In genomic region chr3:135917076-135917475, GRCh38 we compare ENCODE assay signal across 22 cellular contexts. TPM values are rescaled to one million over a fixed set of nuclear protein-coding genes. Genes with fewer than 3 reads are reported as not detected.
DNase-seq lines count a peak whose midpoint lies in the region; ATAC-seq and TF ChIP-seq lines count a peak whose summit lies in the region.
"Had no signal": no experiment of that assay in that cellular context is flagged by ENCODE, and none has a peak within 500 bp of the region (broad histone marks: within the 10 kb centered on the region; RNA-seq: fewer than 3 reads in every experiment).

No MANE protein-coding gene starts in this region.

- in situ Hi-C loops in G401 (cut with HindIII; ENCODE audit: low sequenced_read_pairs) = no loop called here

- peak; percentile 87 for ATAC-seq in esophagus mucosa
- peak; percentile 37 for ATAC-seq in mucosa of descending colon
- ATAC-seq: GM12878, Right ventricle myocardium inferior had no signal

- H3K9me3 ChIP-seq in mucosa of descending colon = no peaks in the 10 kb centered on the region
- H3K9me3 ChIP-seq: BLaER1, Caco-2, HAP-1 had no signal

- intact Hi-C loops in mucosa of descending colon (cut with DNase I, micrococcal nuclease) = loop anchor here in 1 of 2 donors (5.0 kb wide), 1 partner anchor 125 kb away; no protein-coding TSS in a partner anchor

- no peaks in the 10 kb centered on the region for H3K4me1 ChIP-seq in mucosa of descending colon (ENCODE audit: low read depth)
- H3K4me1 ChIP-seq: BLaER1, Caco-2, HAP-1 had no signal

- DNase-seq in AG10803 (ENCODE audit: low read depth) = peak; percentile 15
- peak; percentile 96 for DNase-seq in G401 (ENCODE audit: low spot score)
- DNase-seq in mucosa of descending colon = peak in 1 of 3 donors; percentile 7
- no peak for DNase-seq in cortex of kidney (lab: John Stamatoyannopoulos, UW)
- DNase-seq in KG1 (lab: John Stamatoyannopoulos, UW) = no peak
- no peak for DNase-seq in NOMO-1 (lab: John Stamatoyannopoulos, UW; ENCODE audit: unreplicated experiment in 2 of 2)
- DNase-seq in NCI-H1105 treated with DMSO at 0.1 percent for 48 hours (lab: John Stamatoyannopoulos, UW) = no peak
- DNase-seq: Caco-2; CD4-positive, alpha-beta memory T cell; DMS 273 treated with DMSO at 0.1 percent for 48 hours; DMS79 treated with DMSO at 0.1 percent for 48 hours; GM23248; NCI-H1105; NCI-H2029 treated with DMSO at 0.1 percent for 48 hours; NCI-H226; NCI-H510A treated with DMSO at 0.1 percent for 48 hours; NCI-H748 treated with DMSO at 0.1 percent for 48 hours had no signal

- no peak overlapping the region for H3K4me3 ChIP-seq in AG10803 (ENCODE audit: low read length)
- H3K4me3 ChIP-seq in mucosa of descending colon = no peak overlapping the region
- H3K4me3 ChIP-seq: BLaER1, GM12878, GM23248, HAP-1 had no signal

- TF ChIP-seq CTCF in AG10803 (conservative IDR thresholded peaks at IDR 0.05; ENCODE audit: low read length) (no peak), mucosa of descending colon (IDR thresholded peaks at IDR 0.05) (no peak)

- H3K36me3 ChIP-seq in mucosa of descending colon (ENCODE audit: low read depth) = no peaks in the 10 kb centered on the region
- H3K36me3 ChIP-seq: BLaER1, HAP-1 had no signal

RNA-seq across cellular contexts. Expression of gene PPP2R3A, which starts 48.5 kb away (rescaled TPM):
- 0.88 and 3.6 TPM in 2 replicates for total RNA-seq in G401 (2014; rRNA removed; shearing (Covaris generic))
- total RNA-seq in esophagus mucosa (11.4 TPM), mucosa of descending colon (10 to 100 TPM; 16.4 to 33.8 (median 28.5) TPM)

Comparison
In these comparisons a context has a peak if more than half of its experiments do, and no peak if none do; other contexts are left out.
1. DNase-seq: peak in AG10803 (single experiment) and G401 (single experiment); none in cortex of kidney (single experiment), KG1 (single experiment), NOMO-1 (0 of 2) and NCI-H1105 treated with DMSO at 0.1 percent for 48 hours (single experiment).